ENCODE assay signal across 1 cellular context in the genomic region with DNA sequence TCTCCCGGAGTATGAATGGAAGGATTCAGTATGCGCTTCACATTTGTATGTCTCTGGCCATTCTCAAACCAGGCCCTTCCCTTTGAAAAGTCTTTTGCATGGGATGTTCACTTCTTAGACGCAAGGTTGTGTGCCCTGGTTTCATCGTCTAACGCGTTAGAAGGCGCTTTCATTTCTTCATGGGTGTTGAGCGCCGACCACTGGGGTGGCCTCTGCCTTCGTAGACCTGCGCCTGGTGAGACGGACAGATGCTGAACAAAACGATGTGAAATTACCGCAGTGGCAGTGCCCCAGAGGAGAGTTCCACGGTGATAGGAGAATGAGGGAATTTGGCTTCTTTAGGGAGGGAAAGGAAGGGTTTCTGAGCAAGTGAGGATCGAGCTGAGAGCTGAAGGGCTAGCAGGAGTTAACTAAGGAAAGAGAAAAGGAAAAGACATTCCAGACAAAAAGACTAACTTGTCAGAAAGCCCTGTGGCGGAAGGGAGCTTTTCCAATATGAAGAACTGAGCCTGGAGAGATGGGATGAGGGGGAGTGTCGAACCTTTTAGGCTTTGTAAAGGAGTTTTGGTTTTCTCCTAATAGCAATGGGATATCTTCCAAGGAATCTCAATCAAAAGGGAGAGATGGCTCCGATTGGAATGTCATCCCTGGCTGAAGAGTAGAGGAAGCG.
TF ChIP-seq lines count a peak whose summit lies in the region.

No MANE protein-coding gene starts in this region.

TF ChIP-seq in K562, 482 proteins besides CTCF, POLR2A, EP300 and RAD21 (continued from another document and continues in another):
- TF ChIP-seq, protein P1, sequence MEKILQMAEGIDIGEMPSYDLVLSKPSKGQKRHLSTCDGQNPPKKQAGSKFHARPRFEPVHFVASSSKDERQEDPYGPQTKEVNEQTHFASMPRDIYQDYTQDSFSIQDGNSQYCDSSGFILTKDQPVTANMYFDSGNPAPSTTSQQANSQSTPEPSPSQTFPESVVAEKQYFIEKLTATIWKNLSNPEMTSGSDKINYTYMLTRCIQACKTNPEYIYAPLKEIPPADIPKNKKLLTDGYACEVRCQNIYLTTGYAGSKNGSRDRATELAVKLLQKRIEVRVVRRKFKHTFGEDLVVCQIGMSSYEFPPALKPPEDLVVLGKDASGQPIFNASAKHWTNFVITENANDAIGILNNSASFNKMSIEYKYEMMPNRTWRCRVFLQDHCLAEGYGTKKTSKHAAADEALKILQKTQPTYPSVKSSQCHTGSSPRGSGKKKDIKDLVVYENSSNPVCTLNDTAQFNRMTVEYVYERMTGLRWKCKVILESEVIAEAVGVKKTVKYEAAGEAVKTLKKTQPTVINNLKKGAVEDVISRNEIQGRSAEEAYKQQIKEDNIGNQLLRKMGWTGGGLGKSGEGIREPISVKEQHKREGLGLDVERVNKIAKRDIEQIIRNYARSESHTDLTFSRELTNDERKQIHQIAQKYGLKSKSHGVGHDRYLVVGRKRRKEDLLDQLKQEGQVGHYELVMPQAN (IDR thresholded peaks at IDR 0.05; ENCODE audit: borderline replicate concordance) = peak; percentile 4; the same call in 1 of the 2 replicates
- TF ChIP-seq ERF (CRISPR knock-in tag; IDR thresholded peaks at IDR 0.05) = 0 out of 2 replicates have a peak, but pooled peaks have one; percentile 13
- no peak for TF ChIP-seq POLR2H (tag; IDR thresholded peaks at IDR 0.05; ENCODE audit: low read depth)
- TF ChIP-seq ZFX (CRISPR knock-in tag; IDR thresholded peaks at IDR 0.05) = 0 out of 2 replicates have a peak, but pooled peaks have one; percentile 28
- 0 out of 2 replicates have a peak, but pooled peaks have one; percentile 21 for TF ChIP-seq ZNF263 (CRISPR knock-in tag; IDR thresholded peaks at IDR 0.05; ENCODE audit: borderline replicate concordance)
- TF ChIP-seq, protein P2, sequence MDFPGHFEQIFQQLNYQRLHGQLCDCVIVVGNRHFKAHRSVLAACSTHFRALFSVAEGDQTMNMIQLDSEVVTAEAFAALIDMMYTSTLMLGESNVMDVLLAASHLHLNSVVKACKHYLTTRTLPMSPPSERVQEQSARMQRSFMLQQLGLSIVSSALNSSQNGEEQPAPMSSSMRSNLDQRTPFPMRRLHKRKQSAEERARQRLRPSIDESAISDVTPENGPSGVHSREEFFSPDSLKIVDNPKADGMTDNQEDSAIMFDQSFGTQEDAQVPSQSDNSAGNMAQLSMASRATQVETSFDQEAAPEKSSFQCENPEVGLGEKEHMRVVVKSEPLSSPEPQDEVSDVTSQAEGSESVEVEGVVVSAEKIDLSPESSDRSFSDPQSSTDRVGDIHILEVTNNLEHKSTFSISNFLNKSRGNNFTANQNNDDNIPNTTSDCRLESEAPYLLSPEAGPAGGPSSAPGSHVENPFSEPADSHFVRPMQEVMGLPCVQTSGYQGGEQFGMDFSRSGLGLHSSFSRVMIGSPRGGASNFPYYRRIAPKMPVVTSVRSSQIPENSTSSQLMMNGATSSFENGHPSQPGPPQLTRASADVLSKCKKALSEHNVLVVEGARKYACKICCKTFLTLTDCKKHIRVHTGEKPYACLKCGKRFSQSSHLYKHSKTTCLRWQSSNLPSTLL (IDR thresholded peaks at IDR 0.05) = peak; percentile 9; the same call in 1 of the 2 replicates
- TF ChIP-seq TCFL5 (CRISPR knock-in tag; conservative IDR thresholded peaks at IDR 0.05) = no peak
- TF ChIP-seq, protein P3, sequence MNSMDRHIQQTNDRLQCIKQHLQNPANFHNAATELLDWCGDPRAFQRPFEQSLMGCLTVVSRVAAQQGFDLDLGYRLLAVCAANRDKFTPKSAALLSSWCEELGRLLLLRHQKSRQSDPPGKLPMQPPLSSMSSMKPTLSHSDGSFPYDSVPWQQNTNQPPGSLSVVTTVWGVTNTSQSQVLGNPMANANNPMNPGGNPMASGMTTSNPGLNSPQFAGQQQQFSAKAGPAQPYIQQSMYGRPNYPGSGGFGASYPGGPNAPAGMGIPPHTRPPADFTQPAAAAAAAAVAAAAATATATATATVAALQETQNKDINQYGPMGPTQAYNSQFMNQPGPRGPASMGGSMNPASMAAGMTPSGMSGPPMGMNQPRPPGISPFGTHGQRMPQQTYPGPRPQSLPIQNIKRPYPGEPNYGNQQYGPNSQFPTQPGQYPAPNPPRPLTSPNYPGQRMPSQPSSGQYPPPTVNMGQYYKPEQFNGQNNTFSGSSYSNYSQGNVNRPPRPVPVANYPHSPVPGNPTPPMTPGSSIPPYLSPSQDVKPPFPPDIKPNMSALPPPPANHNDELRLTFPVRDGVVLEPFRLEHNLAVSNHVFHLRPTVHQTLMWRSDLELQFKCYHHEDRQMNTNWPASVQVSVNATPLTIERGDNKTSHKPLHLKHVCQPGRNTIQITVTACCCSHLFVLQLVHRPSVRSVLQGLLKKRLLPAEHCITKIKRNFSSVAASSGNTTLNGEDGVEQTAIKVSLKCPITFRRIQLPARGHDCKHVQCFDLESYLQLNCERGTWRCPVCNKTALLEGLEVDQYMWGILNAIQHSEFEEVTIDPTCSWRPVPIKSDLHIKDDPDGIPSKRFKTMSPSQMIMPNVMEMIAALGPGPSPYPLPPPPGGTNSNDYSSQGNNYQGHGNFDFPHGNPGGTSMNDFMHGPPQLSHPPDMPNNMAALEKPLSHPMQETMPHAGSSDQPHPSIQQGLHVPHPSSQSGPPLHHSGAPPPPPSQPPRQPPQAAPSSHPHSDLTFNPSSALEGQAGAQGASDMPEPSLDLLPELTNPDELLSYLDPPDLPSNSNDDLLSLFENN (IDR thresholded peaks at IDR 0.05; ENCODE audit: low read depth in 2 of 2, low read length in 2 of 2) = no peak
- no peak for TF ChIP-seq ZZZ3 (IDR thresholded peaks at IDR 0.05)
- TF ChIP-seq, protein P4, sequence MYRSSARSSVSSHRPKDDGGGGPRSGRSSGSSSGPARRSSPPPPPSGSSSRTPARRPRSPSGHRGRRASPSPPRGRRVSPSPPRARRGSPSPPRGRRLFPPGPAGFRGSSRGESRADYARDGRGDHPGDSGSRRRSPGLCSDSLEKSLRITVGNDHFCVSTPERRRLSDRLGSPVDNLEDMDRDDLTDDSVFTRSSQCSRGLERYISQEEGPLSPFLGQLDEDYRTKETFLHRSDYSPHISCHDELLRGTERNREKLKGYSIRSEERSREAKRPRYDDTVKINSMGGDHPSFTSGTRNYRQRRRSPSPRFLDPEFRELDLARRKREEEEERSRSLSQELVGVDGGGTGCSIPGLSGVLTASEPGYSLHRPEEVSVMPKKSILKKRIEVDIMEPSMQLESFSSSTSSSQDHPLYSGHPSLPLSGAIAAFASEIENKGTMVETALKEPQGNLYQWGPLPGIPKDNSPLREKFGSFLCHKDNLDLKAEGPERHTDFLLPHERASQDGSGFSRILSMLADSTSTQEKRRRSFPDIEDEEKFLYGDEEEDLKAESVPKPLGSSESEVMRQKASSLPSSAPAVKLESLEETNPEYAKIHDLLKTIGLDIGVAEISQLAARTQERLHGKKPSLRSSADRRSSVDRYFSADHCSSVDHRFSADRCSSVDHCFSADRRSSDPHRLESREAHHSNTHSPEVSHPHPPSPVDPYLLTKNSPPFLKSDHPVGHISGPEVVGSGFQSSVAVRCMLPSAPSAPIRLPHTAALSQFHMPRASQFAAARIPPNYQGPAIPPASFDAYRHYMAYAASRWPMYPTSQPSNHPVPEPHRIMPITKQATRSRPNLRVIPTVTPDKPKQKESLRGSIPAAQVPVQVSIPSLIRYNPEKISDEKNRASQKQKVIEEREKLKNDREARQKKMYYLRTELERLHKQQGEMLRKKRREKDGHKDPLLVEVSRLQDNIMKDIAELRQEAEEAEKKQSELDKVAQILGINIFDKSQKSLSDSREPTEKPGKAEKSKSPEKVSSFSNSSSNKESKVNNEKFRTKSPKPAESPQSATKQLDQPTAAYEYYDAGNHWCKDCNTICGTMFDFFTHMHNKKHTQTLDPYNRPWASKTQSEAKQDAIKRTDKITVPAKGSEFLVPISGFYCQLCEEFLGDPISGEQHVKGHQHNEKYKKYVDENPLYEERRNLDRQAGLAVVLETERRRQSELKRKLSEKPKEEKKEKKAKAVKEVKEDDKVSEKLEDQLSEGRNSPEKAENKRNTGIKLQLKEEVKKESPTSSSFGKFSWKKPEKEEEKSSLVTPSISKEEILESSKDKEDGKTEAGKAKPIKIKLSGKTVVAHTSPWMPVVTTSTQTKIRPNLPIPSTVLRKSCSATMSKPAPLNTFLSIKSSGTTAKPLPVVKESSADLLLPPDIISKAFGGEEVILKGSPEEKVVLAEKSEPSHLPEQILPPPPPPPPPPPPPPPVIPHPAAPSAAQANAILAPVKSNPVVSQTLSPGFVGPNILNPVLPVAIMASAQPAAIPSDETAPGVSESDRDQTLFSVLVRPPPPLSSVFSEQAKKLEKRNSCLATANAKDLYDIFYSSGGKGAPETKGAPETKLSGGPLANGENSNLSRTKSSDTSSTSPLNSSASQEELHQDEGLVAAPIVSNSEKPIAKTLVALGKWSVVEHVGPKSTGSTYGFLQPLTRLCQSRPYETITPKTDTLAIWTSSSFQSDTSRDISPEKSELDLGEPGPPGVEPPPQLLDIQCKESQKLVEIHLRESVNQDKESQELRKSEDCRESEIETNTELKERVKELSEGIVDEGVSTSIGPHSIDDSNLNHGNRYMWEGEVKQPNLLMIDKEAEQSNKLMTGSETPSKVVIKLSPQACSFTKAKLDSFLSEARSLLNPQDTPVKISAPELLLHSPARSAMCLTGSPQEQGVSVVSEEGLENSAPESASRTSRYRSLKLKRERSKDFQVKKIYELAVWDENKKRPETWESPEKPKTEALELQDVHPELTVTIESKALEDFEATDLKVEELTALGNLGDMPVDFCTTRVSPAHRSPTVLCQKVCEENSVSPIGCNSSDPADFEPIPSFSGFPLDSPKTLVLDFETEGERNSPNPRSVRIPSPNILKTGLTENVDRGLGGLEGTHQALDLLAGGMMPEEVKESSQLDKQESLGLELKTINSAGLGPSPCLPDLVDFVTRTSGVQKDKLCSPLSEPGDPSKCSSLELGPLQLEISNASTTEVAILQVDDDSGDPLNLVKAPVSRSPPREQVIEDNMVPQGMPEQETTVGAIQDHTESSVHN (IDR thresholded peaks at IDR 0.05; ENCODE audit: borderline replicate concordance in 1 of 2, low read depth in 1 of 2) = no peak
- TF ChIP-seq, protein P5, sequence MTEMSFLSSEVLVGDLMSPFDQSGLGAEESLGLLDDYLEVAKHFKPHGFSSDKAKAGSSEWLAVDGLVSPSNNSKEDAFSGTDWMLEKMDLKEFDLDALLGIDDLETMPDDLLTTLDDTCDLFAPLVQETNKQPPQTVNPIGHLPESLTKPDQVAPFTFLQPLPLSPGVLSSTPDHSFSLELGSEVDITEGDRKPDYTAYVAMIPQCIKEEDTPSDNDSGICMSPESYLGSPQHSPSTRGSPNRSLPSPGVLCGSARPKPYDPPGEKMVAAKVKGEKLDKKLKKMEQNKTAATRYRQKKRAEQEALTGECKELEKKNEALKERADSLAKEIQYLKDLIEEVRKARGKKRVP (CRISPR knock-in tag; IDR thresholded peaks at IDR 0.05) = no peak
- TF ChIP-seq, protein P6, sequence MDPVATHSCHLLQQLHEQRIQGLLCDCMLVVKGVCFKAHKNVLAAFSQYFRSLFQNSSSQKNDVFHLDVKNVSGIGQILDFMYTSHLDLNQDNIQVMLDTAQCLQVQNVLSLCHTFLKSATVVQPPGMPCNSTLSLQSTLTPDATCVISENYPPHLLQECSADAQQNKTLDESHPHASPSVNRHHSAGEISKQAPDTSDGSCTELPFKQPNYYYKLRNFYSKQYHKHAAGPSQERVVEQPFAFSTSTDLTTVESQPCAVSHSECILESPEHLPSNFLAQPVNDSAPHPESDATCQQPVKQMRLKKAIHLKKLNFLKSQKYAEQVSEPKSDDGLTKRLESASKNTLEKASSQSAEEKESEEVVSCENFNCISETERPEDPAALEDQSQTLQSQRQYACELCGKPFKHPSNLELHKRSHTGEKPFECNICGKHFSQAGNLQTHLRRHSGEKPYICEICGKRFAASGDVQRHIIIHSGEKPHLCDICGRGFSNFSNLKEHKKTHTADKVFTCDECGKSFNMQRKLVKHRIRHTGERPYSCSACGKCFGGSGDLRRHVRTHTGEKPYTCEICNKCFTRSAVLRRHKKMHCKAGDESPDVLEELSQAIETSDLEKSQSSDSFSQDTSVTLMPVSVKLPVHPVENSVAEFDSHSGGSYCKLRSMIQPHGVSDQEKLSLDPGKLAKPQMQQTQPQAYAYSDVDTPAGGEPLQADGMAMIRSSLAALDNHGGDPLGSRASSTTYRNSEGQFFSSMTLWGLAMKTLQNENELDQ (CRISPR knock-in tag; IDR thresholded peaks at IDR 0.05; ENCODE audit: borderline replicate concordance) = no peak
- no peak for TF ChIP-seq STAG1 (CRISPR knock-in tag; IDR thresholded peaks at IDR 0.05; ENCODE audit: borderline replicate concordance)
- TF ChIP-seq, protein P7, sequence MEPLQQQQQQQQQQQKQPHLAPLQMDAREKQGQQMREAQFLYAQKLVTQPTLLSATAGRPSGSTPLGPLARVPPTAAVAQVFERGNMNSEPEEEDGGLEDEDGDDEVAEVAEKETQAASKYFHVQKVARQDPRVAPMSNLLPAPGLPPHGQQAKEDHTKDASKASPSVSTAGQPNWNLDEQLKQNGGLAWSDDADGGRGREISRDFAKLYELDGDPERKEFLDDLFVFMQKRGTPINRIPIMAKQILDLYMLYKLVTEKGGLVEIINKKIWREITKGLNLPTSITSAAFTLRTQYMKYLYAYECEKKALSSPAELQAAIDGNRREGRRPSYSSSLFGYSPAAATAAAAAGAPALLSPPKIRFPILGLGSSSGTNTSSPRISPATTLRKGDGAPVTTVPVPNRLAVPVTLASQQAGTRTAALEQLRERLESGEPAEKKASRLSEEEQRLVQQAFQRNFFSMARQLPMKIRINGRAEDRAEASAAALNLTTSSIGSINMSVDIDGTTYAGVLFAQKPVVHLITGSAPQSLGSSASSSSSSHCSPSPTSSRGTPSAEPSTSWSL (CRISPR knock-in tag; IDR thresholded peaks at IDR 0.05; ENCODE audit: borderline replicate concordance) = no peak
- no peak for TF ChIP-seq TCF7L2 (IDR thresholded peaks at IDR 0.05; ENCODE audit: low read depth, low read length)
- TF ChIP-seq GATAD2B (IDR thresholded peaks at IDR 0.05; ENCODE audit: borderline replicate concordance) = no peak
- TF ChIP-seq SP2 (IDR thresholded peaks at IDR 0.05; ENCODE audit: extremely low read depth, low read depth, low read length, poor library complexity, severe bottlenecking) = no peak
- TF ChIP-seq, protein P8, sequence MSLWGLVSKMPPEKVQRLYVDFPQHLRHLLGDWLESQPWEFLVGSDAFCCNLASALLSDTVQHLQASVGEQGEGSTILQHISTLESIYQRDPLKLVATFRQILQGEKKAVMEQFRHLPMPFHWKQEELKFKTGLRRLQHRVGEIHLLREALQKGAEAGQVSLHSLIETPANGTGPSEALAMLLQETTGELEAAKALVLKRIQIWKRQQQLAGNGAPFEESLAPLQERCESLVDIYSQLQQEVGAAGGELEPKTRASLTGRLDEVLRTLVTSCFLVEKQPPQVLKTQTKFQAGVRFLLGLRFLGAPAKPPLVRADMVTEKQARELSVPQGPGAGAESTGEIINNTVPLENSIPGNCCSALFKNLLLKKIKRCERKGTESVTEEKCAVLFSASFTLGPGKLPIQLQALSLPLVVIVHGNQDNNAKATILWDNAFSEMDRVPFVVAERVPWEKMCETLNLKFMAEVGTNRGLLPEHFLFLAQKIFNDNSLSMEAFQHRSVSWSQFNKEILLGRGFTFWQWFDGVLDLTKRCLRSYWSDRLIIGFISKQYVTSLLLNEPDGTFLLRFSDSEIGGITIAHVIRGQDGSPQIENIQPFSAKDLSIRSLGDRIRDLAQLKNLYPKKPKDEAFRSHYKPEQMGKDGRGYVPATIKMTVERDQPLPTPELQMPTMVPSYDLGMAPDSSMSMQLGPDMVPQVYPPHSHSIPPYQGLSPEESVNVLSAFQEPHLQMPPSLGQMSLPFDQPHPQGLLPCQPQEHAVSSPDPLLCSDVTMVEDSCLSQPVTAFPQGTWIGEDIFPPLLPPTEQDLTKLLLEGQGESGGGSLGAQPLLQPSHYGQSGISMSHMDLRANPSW (CRISPR knock-in tag; IDR thresholded peaks at IDR 0.05) = peak; percentile 49; the same call in 1 of the 2 replicates
- peak; percentile 30; the same call in 1 of the 2 replicates for TF ChIP-seq TARDBP (IDR thresholded peaks at IDR 0.05)
- no peak for TF ChIP-seq ZKSCAN8 (CRISPR knock-in tag; IDR thresholded peaks at IDR 0.05)
- TF ChIP-seq ZNF408 (CRISPR knock-in tag; IDR thresholded peaks at IDR 0.05; ENCODE audit: low read depth) = no peak
- TF ChIP-seq PHB2 (IDR thresholded peaks at IDR 0.05; ENCODE audit: low read depth) = peak; percentile 27; the same call in 1 of the 2 replicates
- TF ChIP-seq MAZ (CRISPR knock-in tag; conservative IDR thresholded peaks at IDR 0.05 in 1 of 2, IDR thresholded peaks at IDR 0.05 in 1 of 2) = no peak
